In the genomic region with DNA sequence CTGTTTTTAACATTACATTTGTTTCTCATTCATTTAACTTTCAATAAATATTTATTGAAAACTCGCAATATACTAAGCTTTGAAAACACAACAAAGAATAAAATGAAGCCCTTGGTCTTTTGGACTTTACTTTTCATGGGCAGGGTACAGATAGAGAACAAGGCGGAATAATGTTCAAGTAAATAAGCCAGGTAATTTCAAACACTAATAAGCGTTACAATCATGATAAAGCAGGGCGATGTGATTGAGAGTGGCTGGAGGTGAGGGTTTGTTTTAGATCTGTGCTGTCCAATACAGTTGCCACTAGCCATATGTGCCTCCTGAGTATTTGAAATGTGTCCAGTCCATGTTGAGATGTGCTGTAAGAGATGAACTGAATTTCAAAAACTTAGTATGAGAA, we compare ENCODE assay signal across 21 cellular contexts.
"Had no signal": no experiment of that assay in that cellular context is flagged by ENCODE, and none has a peak within 500 bp of the region (broad histone marks: within the 10 kb centered on the region; RNA-seq: fewer than 3 reads in every experiment).

No MANE protein-coding gene starts in this region.

- H3K4me3 ChIP-seq: colonic mucosa, gastrocnemius medialis, heart right ventricle, left ventricle myocardium inferior, right atrium auricular region, sigmoid colon, skin epidermis, tibial artery, upper lobe of right lung, vagina had no signal

- H3K9me3 ChIP-seq: colonic mucosa, gastrocnemius medialis, heart right ventricle, left ventricle myocardium inferior, neutrophil, right atrium auricular region, sigmoid colon, tibial artery, upper lobe of right lung, vagina had no signal

- ATAC-seq: gastrocnemius medialis; heart right ventricle; left cardiac atrium; naive thymus-derived CD4-positive, alpha-beta T cell; upper lobe of right lung had no signal

- FAIRE-seq: endothelial cell of umbilical vein had no signal

- H3K36me3 ChIP-seq: colonic mucosa, gastrocnemius medialis, heart right ventricle, left ventricle myocardium inferior, neutrophil, right atrium auricular region, sigmoid colon, tibial artery, upper lobe of right lung, vagina had no signal

- DNase-seq: colonic mucosa; dermis blood vessel endothelial cell; effector CD4-positive, alpha-beta T cell; endodermal cell; erythroblast; gastrocnemius medialis; heart right ventricle; islet precursor cell; left cardiac atrium; left ventricle myocardium inferior; naive thymus-derived CD4-positive, alpha-beta T cell; sigmoid colon; stimulated activated CD4-positive, alpha-beta T cell treated with anti-CD3 and anti-CD28 coated beads, Interleukin-2, amount 100 ng/mL, for 48 hours; stimulated activated naive CD4-positive, alpha-beta T cell treated with Interleukin-2 at 50 U/mL for 16 hours; tibial artery; upper lobe of right lung had no signal

- H3K27ac ChIP-seq: colonic mucosa, gastrocnemius medialis, left ventricle myocardium inferior, neutrophil, right atrium auricular region, sigmoid colon, tibial artery, upper lobe of right lung, vagina had no signal

- H3K27me3 ChIP-seq: colonic mucosa, gastrocnemius medialis, heart right ventricle, neutrophil, right atrium auricular region, sigmoid colon, tibial artery, upper lobe of right lung, vagina had no signal

- H3K4me1 ChIP-seq: colonic mucosa, tibial artery had no signal
